Comparison of ENCODE assay signal across 7 cellular contexts in genomic region chr2:200455958-200456421, GRCh38. TPM values are rescaled to one million over a fixed set of nuclear protein-coding genes. Genes with fewer than 3 reads are reported as not detected.
DNase-seq lines count a peak whose midpoint lies in the region; ATAC-seq and TF ChIP-seq lines count a peak whose summit lies in the region.

No MANE protein-coding gene starts in this region.

- no peaks in the 10 kb centered on the region for H3K27me3 Mint-ChIP-seq in naive B cell

- H3K4me1 Mint-ChIP-seq in naive B cell = peaks cover 37 to 54% (median 38%) of the 10 kb centered on the region in 3 donors

- H3K36me3 ChIP-seq in effector memory CD4-positive, alpha-beta T cell (ENCODE audit: control insufficient read depth, insufficient read depth, low read length) = no peaks in the 10 kb centered on the region
- no peaks in the 10 kb centered on the region for H3K36me3 ChIP-seq in breast epithelium

- TF ChIP-seq CTCF in VCaP (conservative IDR thresholded peaks at IDR 0.05) (no peak), breast epithelium (IDR thresholded peaks at IDR 0.05) (no peak)

- no peaks in the 10 kb centered on the region for H3K27me3 ChIP-seq in effector memory CD4-positive, alpha-beta T cell (replicated peaks; ENCODE audit: control insufficient read depth, insufficient read depth, low read length, poor library complexity, severe bottlenecking)
- no peaks in the 10 kb centered on the region for H3K27me3 ChIP-seq in breast epithelium

- peak overlapping the region; percentile 13 to 83 (median 72) for H3K4me3 Mint-ChIP-seq in naive B cell

- no peak for TF ChIP-seq POLR2A in breast epithelium (IDR thresholded peaks at IDR 0.05)

- ATAC-seq in GM18909 (IDR thresholded peaks at IDR 0.05; ENCODE audit: poor library complexity, unreplicated experiment) (peak; percentile 75), HG02884 (IDR thresholded peaks at IDR 0.05; ENCODE audit: unreplicated experiment) (peak; percentile 38), naive B cell (ENCODE audit: low read depth in 2 of 2) (peak; percentile 81 to 87)

- intact Hi-C loops in breast epithelium (cut with DNase I; ENCODE audit: low total_unique reads) = no loop called here

- no peaks in the 10 kb centered on the region for H3K9me3 Mint-ChIP-seq in naive B cell

- H3K27ac Mint-ChIP-seq in naive B cell = peak overlapping the region; percentile 57 to 95 (median 84)

- DNase-seq in naive B cell (peak; percentile 69), NCI-H748 (lab: John Stamatoyannopoulos, UW; ENCODE audit: unreplicated experiment) (no peak), breast epithelium (ENCODE audit: low spot score in 2 of 2) (no peak)
- no peak for DNase-seq in effector memory CD4-positive, alpha-beta T cell

- H3K4me3 ChIP-seq in effector memory CD4-positive, alpha-beta T cell (ENCODE audit: insufficient read depth, low read depth, low read length, poor library complexity, severe bottlenecking) = no peak overlapping the region
- no peak overlapping the region for H3K4me3 ChIP-seq in breast epithelium

- no peaks in the 10 kb centered on the region for H3K9me3 ChIP-seq in effector memory CD4-positive, alpha-beta T cell (ENCODE audit: control insufficient read depth, low read length)
- no peaks in the 10 kb centered on the region for H3K9me3 ChIP-seq in breast epithelium

- no peaks in the 10 kb centered on the region for H3K36me3 Mint-ChIP-seq in naive B cell

- H3K27ac ChIP-seq in VCaP = peak overlapping the region; percentile 69; the same call in 1 of the 2 replicates
- H3K27ac ChIP-seq in effector memory CD4-positive, alpha-beta T cell (ENCODE audit: insufficient read depth, low read length, poor library complexity, severe bottlenecking) = no peak overlapping the region
- no peak overlapping the region for H3K27ac ChIP-seq in breast epithelium

- H3K4me1 ChIP-seq in effector memory CD4-positive, alpha-beta T cell (ENCODE audit: control insufficient read depth, insufficient read depth, low read length, poor library complexity, severe bottlenecking) = peaks cover 3% of the 10 kb centered on the region
- H3K4me1 ChIP-seq in breast epithelium = no peaks in the 10 kb centered on the region

RNA-seq across cellular contexts. Expression of gene KCTD18, which starts 53.9 kb away (rescaled TPM):
- polyA plus RNA-seq in naive B cell (ENCODE audit: low read depth in 6 of 6) = 10 to 100 TPM; 18.9 to 26.2 (median 22.5) TPM
- 10 to 100 TPM; 15.7 to 28.2 (median 23.3) TPM for total RNA-seq in breast epithelium
